Comparison of ENCODE assay signal across 1 cellular context in genomic region chr16:28595451-28595850, GRCh38.
TF ChIP-seq lines count a peak whose summit lies in the region.

No MANE protein-coding gene starts in this region.

TF ChIP-seq in HepG2, 621 proteins besides CTCF, POLR2A, EP300 and RAD21:
- TF ChIP-seq ZBTB42 (CRISPR knock-in tag; IDR thresholded peaks at IDR 0.05) (0 out of 2 replicates have a peak, but pooled peaks have one; percentile 1), ZNF407 (CRISPR knock-in tag; IDR thresholded peaks at IDR 0.05; ENCODE audit: not compliant biosample characterization) (peak; percentile 11)
